ENCODE assay signal across 30 cellular contexts in genomic region chrX:458631-459061, GRCh38.
"Had no signal": no experiment of that assay in that cellular context is flagged by ENCODE, and none has a peak within 500 bp of the region (broad histone marks: within the 10 kb centered on the region; RNA-seq: fewer than 3 reads in every experiment).

No MANE protein-coding gene starts in this region.

- H3K4me1 Mint-ChIP-seq: activated CD4-positive, alpha-beta T cell treated with anti-CD3 and anti-CD28 coated beads for 36 hours; activated CD4-positive, alpha-beta T cell treated with anti-CD3 and anti-CD28 coated beads, Interleukin-2, amount 10 ng/mL, durations not matched to agents 24 days and 14 days; activated CD8-positive, alpha-beta memory T cell treated with anti-CD3 and anti-CD28 coated beads, Interleukin-2, amount 10 ng/mL, durations not matched to agents 7 days and 5 days; activated naive CD4-positive, alpha-beta T cell treated with anti-CD3 and anti-CD28 coated beads, Interleukin-2, amount 50 U/mL, for 24 hours; activated naive CD8-positive, alpha-beta T cell treated with anti-CD3 and anti-CD28 coated beads for 36 hours; activated naive CD8-positive, alpha-beta T cell treated with anti-CD3 and anti-CD28 coated beads, Interleukin-2, amount 50 U/mL, for 24 hours; endodermal cell had no signal

- H3K27ac ChIP-seq: adrenal gland, body of pancreas, coronary artery, dorsolateral prefrontal cortex had no signal

- H3K4me3 ChIP-seq: adrenal gland, body of pancreas, coronary artery, dorsolateral prefrontal cortex had no signal

- ATAC-seq: activated CD4-positive, alpha-beta T cell treated with anti-CD3 and anti-CD28 coated beads for 36 hours; activated CD8-positive, alpha-beta memory T cell treated with anti-CD3 and anti-CD28 coated beads, Interleukin-2, amount 10 ng/mL, durations not matched to agents 7 days and 5 days; activated CD8-positive, alpha-beta T cell treated with anti-CD3 and anti-CD28 coated beads, Interleukin-2, amount 10 ng/mL, durations not matched to agents 7 days and 5 days; activated naive CD8-positive, alpha-beta T cell treated with anti-CD3 and anti-CD28 coated beads, Interleukin-2, amount 50 U/mL, for 24 hours; body of pancreas; esophagus mucosa had no signal

- H3K36me3 ChIP-seq: adrenal gland had no signal

- H3K36me3 Mint-ChIP-seq: activated CD4-positive, alpha-beta memory T cell treated with anti-CD3 and anti-CD28 coated beads for 36 hours; activated naive CD4-positive, alpha-beta T cell treated with anti-CD3 and anti-CD28 coated beads, Interleukin-2, amount 50 U/mL, for 24 hours; activated naive CD8-positive, alpha-beta T cell treated with anti-CD3 and anti-CD28 coated beads for 36 hours had no signal

- H3K4me3 Mint-ChIP-seq: activated CD4-positive, alpha-beta memory T cell treated with anti-CD3 and anti-CD28 coated beads for 36 hours; activated CD4-positive, alpha-beta T cell treated with anti-CD3 and anti-CD28 coated beads for 36 hours; activated CD4-positive, alpha-beta T cell treated with anti-CD3 and anti-CD28 coated beads, Interleukin-2, amount 10 ng/mL, durations not matched to agents 24 days and 14 days; activated CD8-positive, alpha-beta memory T cell treated with anti-CD3 and anti-CD28 coated beads, Interleukin-2, amount 10 ng/mL, durations not matched to agents 7 days and 5 days; activated CD8-positive, alpha-beta T cell treated with anti-CD3 and anti-CD28 coated beads, Interleukin-2, amount 10 ng/mL, durations not matched to agents 7 days and 5 days; activated naive CD4-positive, alpha-beta T cell treated with anti-CD3 and anti-CD28 coated beads for 36 hours; activated naive CD4-positive, alpha-beta T cell treated with anti-CD3 and anti-CD28 coated beads, Interleukin-2, amount 50 U/mL, for 24 hours; activated naive CD8-positive, alpha-beta T cell treated with anti-CD3 and anti-CD28 coated beads for 36 hours; activated naive CD8-positive, alpha-beta T cell treated with anti-CD3 and anti-CD28 coated beads, Interleukin-2, amount 50 U/mL, for 24 hours; activated T-helper 1 cell treated with anti-CD3 and anti-CD28 coated beads, Interleukin-12 subunit alpha, Interleukin-12 subunit beta, Interleukin-2, Interleukin-4 antibody, amounts not matched to agents 30 ng/mL and 10 ng/mL and 1 ng/mL, durations not matched to agents 14 hours and 24 hours and 36 hours; dendritic cell treated with granulocyte-macrophage colony-stimulating factor and Interleukin-4, amounts not matched to agents 40 ng/mL and 50 ng/mL, for 4 days; endodermal cell had no signal

- H3K27me3 Mint-ChIP-seq: activated CD4-positive, alpha-beta T cell treated with anti-CD3 and anti-CD28 coated beads, Interleukin-2, amount 10 ng/mL, durations not matched to agents 24 days and 14 days; activated CD8-positive, alpha-beta memory T cell treated with anti-CD3 and anti-CD28 coated beads, Interleukin-2, amount 10 ng/mL, durations not matched to agents 7 days and 5 days; dendritic cell treated with granulocyte-macrophage colony-stimulating factor and Interleukin-4, amounts not matched to agents 40 ng/mL and 50 ng/mL, for 4 days had no signal

- H3K27ac Mint-ChIP-seq: activated CD4-positive, alpha-beta memory T cell treated with anti-CD3 and anti-CD28 coated beads for 36 hours; activated CD4-positive, alpha-beta T cell treated with anti-CD3 and anti-CD28 coated beads for 36 hours; activated CD4-positive, alpha-beta T cell treated with anti-CD3 and anti-CD28 coated beads, Interleukin-2, amount 10 ng/mL, durations not matched to agents 24 days and 14 days; activated CD8-positive, alpha-beta memory T cell treated with anti-CD3 and anti-CD28 coated beads, Interleukin-2, amount 10 ng/mL, durations not matched to agents 7 days and 5 days; activated CD8-positive, alpha-beta T cell treated with anti-CD3 and anti-CD28 coated beads, Interleukin-2, amount 10 ng/mL, durations not matched to agents 7 days and 5 days; activated naive CD4-positive, alpha-beta T cell treated with anti-CD3 and anti-CD28 coated beads for 36 hours; activated naive CD4-positive, alpha-beta T cell treated with anti-CD3 and anti-CD28 coated beads, Interleukin-2, amount 50 U/mL, for 24 hours; activated naive CD8-positive, alpha-beta T cell treated with anti-CD3 and anti-CD28 coated beads for 36 hours; activated naive CD8-positive, alpha-beta T cell treated with anti-CD3 and anti-CD28 coated beads, Interleukin-2, amount 50 U/mL, for 24 hours; activated T-helper 1 cell treated with anti-CD3 and anti-CD28 coated beads, Interleukin-12 subunit alpha, Interleukin-12 subunit beta, Interleukin-2, Interleukin-4 antibody, amounts not matched to agents 30 ng/mL and 10 ng/mL and 1 ng/mL, durations not matched to agents 14 hours and 24 hours and 36 hours; activated T-helper 2 cell treated with anti-CD3 and anti-CD28 coated beads, Interferon-gamma antibody, Interleukin-2, Interleukin-4, amounts not matched to agents 10 μg/mL and 5 μg/mL and 100 μg/mL, durations not matched to agents 14 hours and 24 hours and 36 hours; dendritic cell treated with granulocyte-macrophage colony-stimulating factor and Interleukin-4, amounts not matched to agents 40 ng/mL and 50 ng/mL, for 4 days; endodermal cell had no signal

- H3K27me3 ChIP-seq: adrenal gland, body of pancreas had no signal

- DNase-seq: activated CD4-positive, alpha-beta memory T cell treated with anti-CD3 and anti-CD28 coated beads for 36 hours; activated CD4-positive, alpha-beta T cell treated with anti-CD3 and anti-CD28 coated beads for 36 hours; activated CD4-positive, alpha-beta T cell treated with anti-CD3 and anti-CD28 coated beads, Interleukin-2, amount 10 ng/mL, durations not matched to agents 24 days and 14 days; activated CD4-positive, CD25-positive, alpha-beta regulatory T cell; activated CD4-positive, CD25-positive, alpha-beta regulatory T cell treated with anti-CD3 and anti-CD28 coated beads, Interleukin-2, amount 50 U/mL, for 72 hours; activated CD8-positive, alpha-beta memory T cell treated with anti-CD3 and anti-CD28 coated beads, Interleukin-2, amount 10 ng/mL, durations not matched to agents 7 days and 5 days; activated CD8-positive, alpha-beta memory T cell treated with anti-CD3 and anti-CD28 coated beads, Interleukin-2, amount 50 U/mL, for 4 hours; activated CD8-positive, alpha-beta T cell treated with anti-CD3 and anti-CD28 coated beads, Interleukin-2, amount 10 ng/mL, durations not matched to agents 7 days and 5 days; activated effector memory CD4-positive, alpha-beta T cell treated with anti-CD3 and anti-CD28 coated beads, Interleukin-2, amount 50 U/mL, for 16 hours; activated naive CD4-positive, alpha-beta T cell treated with anti-CD3 and anti-CD28 coated beads for 36 hours; activated naive CD8-positive, alpha-beta T cell treated with anti-CD3 and anti-CD28 coated beads for 36 hours; activated naive CD8-positive, alpha-beta T cell treated with anti-CD3 and anti-CD28 coated beads, Interleukin-2, amount 50 U/mL, for 24 hours; activated T-cell treated with anti-CD3 and anti-CD28 coated beads, Interleukin-2, amount 50 U/mL, for 1 hour; activated T-cell treated with anti-CD3 and anti-CD28 coated beads, Interleukin-2, amount 50 U/mL, for 48 hours; adrenal gland; amygdala; body of pancreas; central memory CD4-positive, alpha-beta T cell; cerebellar nuclear complex; effector memory CD4-positive, alpha-beta T cell; endodermal cell; foreskin fibroblast; T-helper 2 cell had no signal

- H3K9me3 ChIP-seq: adrenal gland, body of pancreas had no signal

- H3K4me1 ChIP-seq: adrenal gland, body of pancreas had no signal
